ENCODE assay signal across 21 cellular contexts in the genomic region with DNA sequence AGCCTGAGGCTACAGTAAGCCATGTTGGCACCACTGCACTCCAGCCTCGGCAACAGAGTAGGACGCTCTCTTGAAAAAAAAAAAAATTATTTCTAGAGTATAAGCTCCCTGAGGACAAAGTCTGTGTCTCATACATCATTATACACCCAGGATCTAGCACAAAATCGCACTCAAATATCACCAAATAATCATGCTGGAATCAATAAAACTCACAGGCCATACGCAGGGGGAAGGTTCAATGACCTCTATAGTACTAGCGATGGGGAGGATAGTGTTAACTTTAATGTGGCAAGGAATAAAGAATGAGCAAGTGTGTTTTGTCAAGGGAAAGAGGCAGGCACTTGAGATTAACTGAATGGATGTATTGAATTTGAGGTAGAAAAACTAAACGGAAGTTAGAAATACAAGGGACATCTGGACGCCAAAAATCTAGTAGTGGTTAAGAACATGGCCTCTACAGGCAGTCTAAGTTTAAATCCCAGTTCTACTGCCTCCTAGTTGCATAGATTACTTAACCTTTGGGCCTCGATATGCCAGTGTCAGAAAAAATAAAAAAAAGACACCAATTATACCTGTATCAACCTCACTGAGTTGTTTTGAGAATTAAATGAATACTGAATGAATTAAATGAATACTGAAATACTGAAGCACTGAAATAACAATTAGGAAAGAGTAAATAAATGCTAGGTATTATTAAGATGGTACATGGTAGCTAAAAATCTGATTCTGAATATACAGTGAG. TPM values are rescaled to one million over a fixed set of nuclear protein-coding genes. Genes with fewer than 3 reads are reported as not detected.
DNase-seq lines count a peak whose midpoint lies in the region; ATAC-seq, FAIRE-seq and TF ChIP-seq lines count a peak whose summit lies in the region.
"Had no signal": no experiment of that assay in that cellular context is flagged by ENCODE, and none has a peak within 500 bp of the region (broad histone marks: within the 10 kb centered on the region; RNA-seq: fewer than 3 reads in every experiment).

No MANE protein-coding gene starts in this region.

- no peak overlapping the region for H2AFZ ChIP-seq in K562 (ENCODE audit: low read depth, low read length)
- H2AFZ ChIP-seq: GM23248 had no signal

- H3K4me1 Mint-ChIP-seq in natural killer cell (peaks cover 33 to 42% of the 10 kb centered on the region in 2 donors), neural crest cell (peaks cover 39% of the 10 kb centered on the region)
- H3K4me1 Mint-ChIP-seq in natural killer cell treated with Interleukin-12 subunit alpha and Interleukin-12 subunit beta and Interleukin-15 and Interleukin-18, amount 100 ng/mL, for 72 hours (ENCODE audit: low read depth in 2 of 2): peaks cover 22 to 31% of the 10 kb centered on the region in 2 donors

- H4K20me1 ChIP-seq in K562 (replicated peaks; ENCODE audit: control insufficient read depth, insufficient read depth, low read length): 0 out of 2 replicates have a peak, but pooled peaks cover 6% of the 10 kb centered on the region

- H3K4me3 ChIP-seq in K562: no peak overlapping the region
- H3K4me3 ChIP-seq: A549, GM23248 had no signal

- peaks cover 49% of the 10 kb centered on the region for H3K36me3 ChIP-seq in K562 (ENCODE audit: control insufficient read depth, insufficient read depth, low read length)

- H3K9ac ChIP-seq in K562 (ENCODE audit: insufficient read depth in 1 of 2, low read depth in 2 of 2, low read length in 2 of 2): no peak overlapping the region
- H3K9ac ChIP-seq: GM23248, KMS-11 had no signal

- ATAC-seq in natural killer cell: no peak
- no peak for ATAC-seq in natural killer cell treated with Interleukin-12 subunit alpha and Interleukin-12 subunit beta and Interleukin-15 and Interleukin-18, amount 100 ng/mL, for 72 hours
- no peak for ATAC-seq in K562
- ATAC-seq in HG02870 (IDR thresholded peaks at IDR 0.05; ENCODE audit: unreplicated experiment): no peak
- ATAC-seq in HG03521 (IDR thresholded peaks at IDR 0.05; ENCODE audit: unreplicated experiment): no peak
- ATAC-seq in HG03045 (IDR thresholded peaks at IDR 0.05; ENCODE audit: unreplicated experiment): no peak
- ATAC-seq: A549 had no signal

- no peak overlapping the region for H3K4me2 ChIP-seq in K562 (ENCODE audit: insufficient read depth, low read length)
- H3K4me2 ChIP-seq: A549, KMS-11 had no signal

- no peaks in the 10 kb centered on the region for H3K9me3 ChIP-seq in K562 (replicated peaks; ENCODE audit: control insufficient read depth, insufficient read depth, low read depth, low read length)
- H3K9me3 ChIP-seq: A549 had no signal

- peaks cover 0 to 4% of the 10 kb centered on the region in 2 experiments; a peak in 1 of 5 replicates for H3K4me1 ChIP-seq in K562 (replicated peaks in 1 of 2; ENCODE audit: control insufficient read depth in 2 of 2, insufficient read depth in 2 of 2, low read length in 2 of 2)

- no peak for FAIRE-seq in K562 (lab: Jason Lieb, UNC)
- FAIRE-seq: A549, G401.6, GM12892, GM19239 had no signal

- in situ Hi-C loops in K562 (cut with MboI): no loop called here

- H3K36me3 Mint-ChIP-seq in natural killer cell: no peaks in the 10 kb centered on the region
- peaks cover 6% of the 10 kb centered on the region for H3K36me3 Mint-ChIP-seq in natural killer cell treated with Interleukin-12 subunit alpha and Interleukin-12 subunit beta and Interleukin-15 and Interleukin-18, amount 100 ng/mL, for 72 hours
- peaks cover 7% of the 10 kb centered on the region for H3K36me3 Mint-ChIP-seq in neural crest cell (ENCODE audit: low read depth)

- H3K27ac Mint-ChIP-seq in natural killer cell: peak overlapping the region; percentile 5 to 48
- no peak overlapping the region for H3K27ac Mint-ChIP-seq in natural killer cell treated with Interleukin-12 subunit alpha and Interleukin-12 subunit beta and Interleukin-15 and Interleukin-18, amount 100 ng/mL, for 72 hours
- H3K27ac Mint-ChIP-seq in neural crest cell (ENCODE audit: unreplicated experiment): no peak overlapping the region

- H3K9me3 Mint-ChIP-seq in natural killer cell (no peaks in the 10 kb centered on the region), neural crest cell (no peaks in the 10 kb centered on the region)
- no peaks in the 10 kb centered on the region for H3K9me3 Mint-ChIP-seq in natural killer cell treated with Interleukin-12 subunit alpha and Interleukin-12 subunit beta and Interleukin-15 and Interleukin-18, amount 100 ng/mL, for 72 hours
- H3K9me3 Mint-ChIP-seq: CD14-positive monocyte had no signal

- H3K4me3 Mint-ChIP-seq in natural killer cell (no peak overlapping the region), neural crest cell (peak overlapping the region; percentile 7)
- no peak overlapping the region for H3K4me3 Mint-ChIP-seq in natural killer cell treated with Interleukin-12 subunit alpha and Interleukin-12 subunit beta and Interleukin-15 and Interleukin-18, amount 100 ng/mL, for 72 hours
- H3K4me3 Mint-ChIP-seq: CD14-positive monocyte had no signal

- 95% methylated on average over 7 of the region's 8 CpGs for WGBS in K562 (ENCODE audit: insufficient coverage, low coverage, missing lambda C conversion rate)

- no TSS peak for BruUV-seq in K562 (replicated peaks; lab: Mats Ljungman, UMichigan)

- no peak for DNase-seq in natural killer cell
- DNase-seq in natural killer cell treated with Interleukin-12 subunit alpha and Interleukin-12 subunit beta and Interleukin-15 and Interleukin-18, amount 100 ng/mL, for 72 hours (ENCODE audit: low spot score): no peak
- DNase-seq in K562 (ENCODE audit: extremely low read depth in 1 of 4, low spot score in 3 of 4): no peak
- DNase-seq in neural crest cell (ENCODE audit: low read depth, low spot score): no peak
- DNase-seq in iPS-NIHi7 (ENCODE audit: extremely low spot score): no peak
- DNase-seq: DMS79 treated with DMSO at 0.1 percent for 48 hours, GM23248, MM.1S, NCI-H2029, NCI-H2171 treated with DMSO at 0.1 percent for 48 hours, NCI-H510A treated with DMSO at 0.1 percent for 48 hours, SIG-M5 had no signal

- POLR2A ChIA-PET in K562 (lab: Yijun Ruan, JAX): interaction anchor here (0.8 kb wide), 1 partner anchor 10 kb away, joined by 3 read pairs; no protein-coding TSS in a partner anchor

- TF ChIP-seq EP300 in K562 (IDR thresholded peaks at IDR 0.05; ENCODE audit: low read length): no peak

- no peaks in the 10 kb centered on the region for H3K27me3 ChIP-seq in K562 (ENCODE audit: control insufficient read depth in 2 of 2, insufficient read depth in 2 of 2, low read length in 2 of 2)

- H3K79me2 ChIP-seq in K562 (ENCODE audit: control insufficient read depth, insufficient read depth, low read length): peaks cover 97% of the 10 kb centered on the region

- no peaks in the 10 kb centered on the region for H3K27me3 Mint-ChIP-seq in natural killer cell (ENCODE audit: low read depth in 2 of 2)
- no peaks in the 10 kb centered on the region for H3K27me3 Mint-ChIP-seq in natural killer cell treated with Interleukin-12 subunit alpha and Interleukin-12 subunit beta and Interleukin-15 and Interleukin-18, amount 100 ng/mL, for 72 hours
- no peaks in the 10 kb centered on the region for H3K27me3 Mint-ChIP-seq in neural crest cell (ENCODE audit: low read depth)

- CTCF ChIA-PET in K562 (lab: Yijun Ruan, JAX; ENCODE audit: low intra/inter-chr PET ratio): no interaction called here

- H3K27ac ChIP-seq in K562 (ENCODE audit: extremely low read depth, low read depth, low read length): no peak overlapping the region
- H3K27ac ChIP-seq: A549, GM23248, KMS-11 had no signal

- H3K9me1 ChIP-seq in K562 (ENCODE audit: control insufficient read depth, insufficient read depth, low read length): no peaks in the 10 kb centered on the region

- TF ChIP-seq CTCF in natural killer cell (IDR thresholded peaks at IDR 0.05) (no peak), K562 (IDR thresholded peaks at IDR 0.05 in 2 of 3, conservative IDR thresholded peaks at IDR 0.05 in 1 of 3; ENCODE audit: insufficient read depth in 2 of 3, low read depth in 1 of 3, low read length in 3 of 3) (no peak), neural crest cell (conservative IDR thresholded peaks at IDR 0.05) (no peak)

- no peak for TF ChIP-seq POLR2A in K562 (conservative IDR thresholded peaks at IDR 0.05)

- intact Hi-C loops in natural killer cell (cut with micrococcal nuclease): loop anchor here (10.0 kb wide), 1 partner anchor 544 kb away; a partner anchor contains a TSS
- intact Hi-C loops in K562 (cut with micrococcal nuclease): no loop called here

- TF ChIP-seq RAD21 in K562 (CRISPR knock-in tag; conservative IDR thresholded peaks at IDR 0.05 in 1 of 2, IDR thresholded peaks at IDR 0.05 in 1 of 2): no peak

RNA-seq across cellular contexts. Expression of a gene that starts 4.4 kb away (rescaled TPM):
- total RNA-seq in natural killer cell: 10 to 100 TPM; 10.6 to 12.7 (median 12.4) TPM
- 10 to 100 TPM in 1 of 2 donors, 1 to 10 TPM in 1; 7.8 to 10.6 TPM for total RNA-seq in natural killer cell treated with Interleukin-12 subunit alpha and Interleukin-12 subunit beta and Interleukin-15 and Interleukin-18, amount 100 ng/mL, for 72 hours
- 6.9 and 7.8 TPM in 2 replicates for total RNA-seq in K562 (2011; cell fraction: chromatin; rRNA removed; ENCODE audit: low replicate concordance)
- 3.0 and 3.3 TPM in 2 replicates for total RNA-seq in K562 (2011; cell fraction: nucleolus; rRNA removed)
- total RNA-seq in K562 (2011; cell fraction: nucleoplasm; rRNA removed): 4.0 and 9.5 TPM in 2 replicates
- total RNA-seq in K562 (2014; rRNA removed): 3.7 TPM in 2 replicates
- 7.2 and 7.8 TPM in 2 replicates for total RNA-seq in K562 (2014; rRNA removed; fragmentation: Illumina TruSeq; extraction: Trizol)
- 4.6 and 5.9 TPM in 2 replicates for total RNA-seq in K562 (2015; rRNA removed; fragmentation: Illumina TruSeq; extraction: Trizol)
- 5.0 and 5.6 TPM in 2 replicates for total RNA-seq in K562 (2021)
- 2.5 and 6.2 TPM in 2 replicates for polyA plus RNA-seq in K562 (2011; rRNA removed)
- 1.4 and 1.5 TPM in 2 replicates for polyA plus RNA-seq in K562 (2011; cell fraction: cytosol; rRNA removed)
- 2.1 and 3.1 TPM in 2 replicates for polyA plus RNA-seq in K562 (2011; cell fraction: nucleus; rRNA removed)
- polyA plus RNA-seq in K562 (2012): 5.3 and 6.4 TPM in 2 replicates
- 5.0 and 6.7 TPM in 2 replicates for polyA plus RNA-seq in K562 (2014; fragmentation: Illumina TruSeq; extraction: Trizol)
- polyA plus RNA-seq in K562 (2014; fragmentation: Nextera tagmentation; extraction: Ambion mirVana): 1 to 10 TPM; 5.9 to 6.1 TPM
- 4.6 and 6.6 TPM in 2 replicates for polyA plus RNA-seq in K562 (2014; rRNA removed)
- polyA minus RNA-seq in K562 (2011; rRNA and poly(A)+ RNA removed): 3.4 and 4.7 TPM in 2 replicates
- 2.0 and 2.3 TPM in 2 replicates for polyA minus RNA-seq in K562 (2011; cell fraction: cytosol; rRNA and poly(A)+ RNA removed)
- polyA minus RNA-seq in K562 (2011; cell fraction: nucleus; rRNA and poly(A)+ RNA removed): 1.7 and 2.8 TPM in 2 replicates
- total RNA-seq in neural crest cell: 8.0 and 8.6 TPM in 2 replicates

RNA-seq across cellular contexts. Expression of a gene that starts 5.2 kb away (rescaled TPM):
- 10 to 100 TPM; 19.5 to 34.2 (median 31.1) TPM for total RNA-seq in natural killer cell
- total RNA-seq in natural killer cell treated with Interleukin-12 subunit alpha and Interleukin-12 subunit beta and Interleukin-15 and Interleukin-18, amount 100 ng/mL, for 72 hours: 10 to 100 TPM; 20.3 to 35.7 TPM
- total RNA-seq in K562 (2011; cell fraction: chromatin; rRNA removed; ENCODE audit: low replicate concordance): 37.9 and 146 TPM in 2 replicates
- total RNA-seq in K562 (2011; cell fraction: nucleolus; rRNA removed): 20.3 and 32.5 TPM in 2 replicates
- total RNA-seq in K562 (2011; cell fraction: nucleoplasm; rRNA removed): 42.4 and 69.4 TPM in 2 replicates
- 18.0 and 25.7 TPM in 2 replicates for total RNA-seq in K562 (2014; rRNA removed)
- 29.1 and 35.7 TPM in 2 replicates for total RNA-seq in K562 (2014; rRNA removed; fragmentation: Illumina TruSeq; extraction: Trizol)
- 23.7 and 24.7 TPM in 2 replicates for total RNA-seq in K562 (2015; rRNA removed; fragmentation: Illumina TruSeq; extraction: Trizol)
- total RNA-seq in K562 (2021): 17.6 and 19.9 TPM in 2 replicates
- polyA plus RNA-seq in K562 (2011; rRNA removed): 16.0 and 16.7 TPM in 2 replicates
- polyA plus RNA-seq in K562 (2011; cell fraction: cytosol; rRNA removed): 2.7 and 5.8 TPM in 2 replicates
- 17.9 and 25.0 TPM in 2 replicates for polyA plus RNA-seq in K562 (2011; cell fraction: nucleus; rRNA removed)
- 8.7 and 9.7 TPM in 2 replicates for polyA plus RNA-seq in K562 (2012)
- polyA plus RNA-seq in K562 (2014; fragmentation: Illumina TruSeq; extraction: Trizol): 9.7 and 10.8 TPM in 2 replicates
- polyA plus RNA-seq in K562 (2014; fragmentation: Nextera tagmentation; extraction: Ambion mirVana): 1 to 10 TPM; 5.9 to 6.2 TPM
- 5.6 and 14.0 TPM in 2 replicates for polyA plus RNA-seq in K562 (2014; rRNA removed)
- 102 and 104 TPM in 2 replicates for polyA minus RNA-seq in K562 (2011; rRNA and poly(A)+ RNA removed)
- polyA minus RNA-seq in K562 (2011; cell fraction: cytosol; rRNA and poly(A)+ RNA removed): 23.7 and 37.6 TPM in 2 replicates
- polyA minus RNA-seq in K562 (2011; cell fraction: nucleus; rRNA and poly(A)+ RNA removed): 35.5 and 43.8 TPM in 2 replicates
- total RNA-seq in neural crest cell: 37.8 and 38.3 TPM in 2 replicates

Comparison
In these comparisons a context has a peak if more than half of its experiments do, and no peak if none do; other contexts are left out.
1. H3K27ac Mint-ChIP-seq: peak in natural killer cell (2 of 2); none in natural killer cell treated with Interleukin-12 subunit alpha and Interleukin-12 subunit beta and Interleukin-15 and Interleukin-18, amount 100 ng/mL, for 72 hours (0 of 2) and neural crest cell (single experiment).